Comparison of ENCODE assay signal across 7 cellular contexts in genomic region chr16:50991436-50991835, GRCh38.
"Had no signal": no experiment of that assay in that cellular context is flagged by ENCODE, and none has a peak within 500 bp of the region (broad histone marks: within the 10 kb centered on the region; RNA-seq: fewer than 3 reads in every experiment).

No MANE protein-coding gene starts in this region.

- DNase-seq: IMR-90, KBM-7, KG1 had no signal

- H3K4me2 ChIP-seq: KMS-11 had no signal

- ATAC-seq: HepG2, K562 had no signal

- H3K27ac ChIP-seq: HL-60, KMS-11 had no signal

- H3K4me3 ChIP-seq: K562 had no signal

- H3K9ac ChIP-seq: KMS-11 had no signal
